Comparison of ENCODE assay signal across 10 cellular contexts in the genomic region with DNA sequence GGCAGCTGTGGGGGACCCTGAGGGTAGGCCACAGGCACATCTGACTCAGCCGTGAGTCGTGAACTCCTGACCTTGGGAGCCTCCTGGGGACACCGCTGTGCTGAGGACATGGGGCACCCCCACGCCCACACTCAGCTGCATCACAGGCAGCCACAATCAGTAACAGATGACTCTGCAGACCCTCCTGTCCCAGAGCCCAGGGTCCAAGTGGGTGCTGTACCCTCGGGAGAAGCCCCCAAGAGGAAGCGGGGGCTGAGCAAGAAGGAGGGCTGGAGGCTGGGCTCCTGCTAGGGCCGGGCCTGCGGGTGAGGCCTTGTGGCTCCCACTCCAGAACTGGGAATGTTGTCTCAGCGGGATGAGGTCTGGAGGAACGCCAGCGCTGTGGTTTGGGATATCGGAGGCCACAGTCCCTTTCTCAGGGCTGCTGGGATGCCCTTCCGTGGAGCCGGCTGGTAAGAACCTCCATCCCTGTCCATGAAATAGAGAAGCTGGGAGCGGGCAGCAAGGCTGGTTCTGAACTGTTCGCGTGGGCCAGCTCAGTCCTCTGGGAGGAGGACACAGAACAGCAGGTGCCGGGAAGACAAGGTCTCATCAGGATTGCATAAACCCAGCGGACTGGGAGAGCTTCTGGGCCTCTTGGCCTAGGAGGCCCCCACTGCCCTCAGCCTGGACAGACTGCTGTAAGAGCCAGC. TPM values are rescaled to one million over a fixed set of nuclear protein-coding genes. Genes with fewer than 3 reads are reported as not detected.
DNase-seq lines count a peak whose midpoint lies in the region; ATAC-seq and TF ChIP-seq lines count a peak whose summit lies in the region.
"Had no signal": no experiment of that assay in that cellular context is flagged by ENCODE, and none has a peak within 500 bp of the region (broad histone marks: within the 10 kb centered on the region; RNA-seq: fewer than 3 reads in every experiment).

No MANE protein-coding gene starts in this region.

- intact Hi-C loops in MCF 10A (cut with micrococcal nuclease): no loop called here
- intact Hi-C loops in mucosa of descending colon (cut with DNase I, micrococcal nuclease): no loop called here

- ATAC-seq in GM21619 (IDR thresholded peaks at IDR 0.05; ENCODE audit: unreplicated experiment) (no peak), mucosa of descending colon (no peak)

- H3K4me3 Mint-ChIP-seq in MCF 10A (ENCODE audit: unreplicated experiment) (no peak overlapping the region), osteocyte (ENCODE audit: unreplicated experiment) (no peak overlapping the region)

- peaks cover 15% of the 10 kb centered on the region for H3K36me3 Mint-ChIP-seq in MCF 10A (ENCODE audit: insufficient read depth, unreplicated experiment)
- no peaks in the 10 kb centered on the region for H3K36me3 Mint-ChIP-seq in osteocyte (ENCODE audit: unreplicated experiment)
- H3K36me3 Mint-ChIP-seq: IgD-negative memory B cell had no signal

- H3K9me3 ChIP-seq in mucosa of descending colon: no peaks in the 10 kb centered on the region

- no TSS peak for BruUV-seq in MCF 10A (replicated peaks; lab: Mats Ljungman, UMichigan)

- H3K27me3 Mint-ChIP-seq in MCF 10A (ENCODE audit: insufficient read depth, unreplicated experiment) (no peaks in the 10 kb centered on the region), osteocyte (ENCODE audit: unreplicated experiment) (no peaks in the 10 kb centered on the region)

- TF ChIP-seq CTCF in MCF 10A (IDR thresholded peaks at IDR 0.05; ENCODE audit: unreplicated experiment): no peak
- TF ChIP-seq CTCF in osteocyte (IDR thresholded peaks at IDR 0.05): no peak
- no peak for TF ChIP-seq CTCF in mucosa of descending colon (IDR thresholded peaks at IDR 0.05)

- no peaks in the 10 kb centered on the region for H3K36me3 ChIP-seq in mucosa of descending colon (ENCODE audit: low read depth)

- H3K4me3 ChIP-seq in mucosa of descending colon: no peak overlapping the region

- H3K27ac Mint-ChIP-seq in MCF 10A (ENCODE audit: low read depth, unreplicated experiment) (peak overlapping the region; percentile 9), osteocyte (ENCODE audit: unreplicated experiment) (peak overlapping the region; percentile 41)

- peak; percentile 78 for DNase-seq in AG08396 (ENCODE audit: low spot score)
- peak; percentile 69 for DNase-seq in HT-29 (ENCODE audit: low spot score)
- DNase-seq in MCF 10A (ENCODE audit: unreplicated experiment): peak; percentile 88
- no peak for DNase-seq in osteocyte (ENCODE audit: extremely low spot score, unreplicated experiment)
- DNase-seq in AML-193 (lab: John Stamatoyannopoulos, UW): no peak
- no peak for DNase-seq in mucosa of descending colon
- no peak for DNase-seq in NCI-H524 treated with DMSO at 0.1 percent for 48 hours (lab: John Stamatoyannopoulos, UW)

- H3K9me3 Mint-ChIP-seq in MCF 10A (ENCODE audit: unreplicated experiment) (no peaks in the 10 kb centered on the region), osteocyte (ENCODE audit: unreplicated experiment) (no peaks in the 10 kb centered on the region)
- H3K9me3 Mint-ChIP-seq: IgD-negative memory B cell had no signal

- H3K4me1 ChIP-seq in mucosa of descending colon (ENCODE audit: low read depth): peaks cover 25% of the 10 kb centered on the region

- CTCF ChIA-PET in MCF 10A (lab: Yijun Ruan, JAX): interaction anchor here (0.7 to 6.6 kb wide), 10 partner anchors 10 to 71 kb away, joined by 3 to 52 read pairs (median 4); partner anchors contain the start of gene RPS21

- peaks cover 32% of the 10 kb centered on the region for H3K4me1 Mint-ChIP-seq in MCF 10A (ENCODE audit: insufficient read depth, unreplicated experiment)
- H3K4me1 Mint-ChIP-seq in osteocyte (ENCODE audit: unreplicated experiment): peaks cover 46% of the 10 kb centered on the region

- POLR2A ChIA-PET in MCF 10A (lab: Yijun Ruan, JAX): interaction anchor here (0.6 to 12.9 kb wide), 10 partner anchors 8 to 1312 kb away, joined by 3 to 347 read pairs (median 58); partner anchors contain the start of genes ADRM1 and RPS21

RNA-seq across cellular contexts. Expression of gene LAMA5, which starts 3.1 kb away (rescaled TPM):
- 286 and 336 TPM in 2 replicates for total RNA-seq in HT-29 (2014; rRNA removed; shearing (Covaris generic))
- 266 and 292 TPM in 2 replicates for total RNA-seq in MCF 10A (2022)
- 201 and 204 TPM in 2 replicates for total RNA-seq in osteocyte
- total RNA-seq in mucosa of descending colon: 100 to 1,000 TPM in 1 of 3 donors, 10 to 100 TPM in 2; 21.8 to 335 (median 40.7) TPM

RNA-seq across cellular contexts. Expression of gene RPS21, which starts 16.6 kb away (rescaled TPM):
- 3,073 and 3,139 TPM in 2 replicates for total RNA-seq in HT-29 (2014; rRNA removed; shearing (Covaris generic))
- 1,978 and 2,055 TPM in 2 replicates for total RNA-seq in MCF 10A (2022)
- 1,013 and 1,039 TPM in 2 replicates for total RNA-seq in osteocyte
- total RNA-seq in mucosa of descending colon: 1,000 to 10,000 TPM; 1,171 to 1,284 (median 1,191) TPM

RNA-seq across cellular contexts. Expression of gene CABLES2, which starts 36.8 kb away (rescaled TPM):
- 9.5 and 9.8 TPM in 2 replicates for total RNA-seq in HT-29 (2014; rRNA removed; shearing (Covaris generic))
- total RNA-seq in MCF 10A (2022) (1.5 and 2.8 TPM in 2 replicates), osteocyte (7.8 and 8.8 TPM in 2 replicates), mucosa of descending colon (1 to 10 TPM; 5.4 to 9.3 (median 6.6) TPM)

RNA-seq across cellular contexts. Expression of gene RBBP8NL, which starts 57.1 kb away (rescaled TPM):
- total RNA-seq in HT-29 (2014; rRNA removed; shearing (Covaris generic)): 24.4 and 26.7 TPM in 2 replicates
- not detected in 2 replicates for total RNA-seq in MCF 10A (2022)
- total RNA-seq in osteocyte: not detected in 2 replicates
- total RNA-seq in mucosa of descending colon: 1 to 10 TPM; 2.3 to 7.0 (median 5.1) TPM
- total RNA-seq: kidney epithelial cell had no signal

Comparison
In these comparisons a context has a peak if more than half of its experiments do, and no peak if none do; other contexts are left out.
1. DNase-seq: peak in AG08396 (single experiment), HT-29 (single experiment) and MCF 10A (single experiment); none in osteocyte (single experiment), AML-193 (0 of 2), mucosa of descending colon (0 of 3) and NCI-H524 treated with DMSO at 0.1 percent for 48 hours (single experiment).